In genomic region chr18:50949185-50949584, GRCh38 we compare ENCODE assay signal across 29 cellular contexts.
"Had no signal": no experiment of that assay in that cellular context is flagged by ENCODE, and none has a peak within 500 bp of the region (broad histone marks: within the 10 kb centered on the region; RNA-seq: fewer than 3 reads in every experiment).

No MANE protein-coding gene starts in this region.

- ATAC-seq: naive thymus-derived CD8-positive, alpha-beta T cell; natural killer cell treated with Interleukin-12 subunit alpha and Interleukin-12 subunit beta and Interleukin-15 and Interleukin-18, amount 100 ng/mL, for 72 hours; pancreas; psoas muscle; right cardiac atrium; right lobe of liver; stimulated activated memory B cell treated with anti-CD40 and anti-IgM and Interleukin-4, amounts not matched to agents 10 μg/mL and 1 μg/mL and 100 μg/mL, for 72 hours; stimulated activated naive CD8-positive, alpha-beta T cell treated with anti-CD3 and anti-CD28 coated beads, Interleukin-15, amount 100 ng/mL, for 72 hours; stimulated activated naive CD8-positive, alpha-beta T cell treated with anti-CD3 and anti-CD28 coated beads, Interleukin-15, Interleukin-2, amounts not matched to agents 100 U/mL and 50 U/mL, for 24 hours had no signal

- H3K4me3 ChIP-seq: pancreas, psoas muscle, right lobe of liver, sigmoid colon, smooth muscle cell, spleen, suprapubic skin, testis, tibial artery, upper lobe of left lung, vagina had no signal

- DNase-seq: naive thymus-derived CD8-positive, alpha-beta T cell; nephron progenitor cell; nucleus accumbens; pancreas; psoas muscle; right cardiac atrium; right lobe of liver; sigmoid colon; spleen; stimulated activated CD4-positive, alpha-beta T cell treated with anti-CD3 and anti-CD28 coated beads, Interleukin-12 subunit alpha, Interleukin-12 subunit beta, amount 100 ng/mL, for 4 hours; stimulated activated CD4-positive, alpha-beta T cell treated with anti-CD3 and anti-CD28 coated beads, Interleukin-1b, Interleukin-23, amount 100 ng/mL, for 48 hours; stimulated activated CD4-positive, alpha-beta T cell treated with anti-CD3 and anti-CD28 coated beads, Interleukin-4, amount 100 ng/mL, for 1 hour; stimulated activated CD4-positive, alpha-beta T cell treated with anti-CD3 and anti-CD28 coated beads, Interleukin-4, amount 100 ng/mL, for 4 hours; stimulated activated CD8-positive, alpha-beta memory T cell treated with anti-CD3 and anti-CD28 coated beads, Interleukin-4, amount 100 ng/mL, for 48 hours; stimulated activated naive CD4-positive, alpha-beta T cell; stimulated activated naive CD8-positive, alpha-beta T cell treated with anti-CD3 and anti-CD28 coated beads, Interleukin-15, amount 100 ng/mL, for 72 hours; stimulated activated naive CD8-positive, alpha-beta T cell treated with anti-CD3 and anti-CD28 coated beads, Interleukin-15, Interleukin-2, amounts not matched to agents 100 U/mL and 50 U/mL, for 24 hours; substantia nigra; testis; tibial artery; trophoblast cell; upper lobe of left lung had no signal

- H3K4me1 ChIP-seq: pancreas, psoas muscle, right lobe of liver, sigmoid colon, spleen, suprapubic skin, testis, tibial artery, upper lobe of left lung, vagina had no signal

- FAIRE-seq: pancreas, urothelium cell line had no signal

- H3K36me3 ChIP-seq: pancreas, right lobe of liver, vagina had no signal

- H3K27me3 ChIP-seq: neutrophil, pancreas, right lobe of liver, sigmoid colon, spleen, suprapubic skin, testis, tibial artery, upper lobe of left lung, vagina had no signal

- H3K27ac ChIP-seq: neutrophil, pancreas, psoas muscle, right lobe of liver, sigmoid colon, spleen, suprapubic skin, testis, tibial artery, upper lobe of left lung, vagina had no signal

- H3K9me3 ChIP-seq: neutrophil, pancreas, psoas muscle, right lobe of liver, sigmoid colon, spleen, suprapubic skin, testis, tibial artery, upper lobe of left lung, vagina had no signal

- H3K4me2 ChIP-seq: smooth muscle cell had no signal
